Comparison of ENCODE assay signal across 8 cellular contexts in the genomic region with DNA sequence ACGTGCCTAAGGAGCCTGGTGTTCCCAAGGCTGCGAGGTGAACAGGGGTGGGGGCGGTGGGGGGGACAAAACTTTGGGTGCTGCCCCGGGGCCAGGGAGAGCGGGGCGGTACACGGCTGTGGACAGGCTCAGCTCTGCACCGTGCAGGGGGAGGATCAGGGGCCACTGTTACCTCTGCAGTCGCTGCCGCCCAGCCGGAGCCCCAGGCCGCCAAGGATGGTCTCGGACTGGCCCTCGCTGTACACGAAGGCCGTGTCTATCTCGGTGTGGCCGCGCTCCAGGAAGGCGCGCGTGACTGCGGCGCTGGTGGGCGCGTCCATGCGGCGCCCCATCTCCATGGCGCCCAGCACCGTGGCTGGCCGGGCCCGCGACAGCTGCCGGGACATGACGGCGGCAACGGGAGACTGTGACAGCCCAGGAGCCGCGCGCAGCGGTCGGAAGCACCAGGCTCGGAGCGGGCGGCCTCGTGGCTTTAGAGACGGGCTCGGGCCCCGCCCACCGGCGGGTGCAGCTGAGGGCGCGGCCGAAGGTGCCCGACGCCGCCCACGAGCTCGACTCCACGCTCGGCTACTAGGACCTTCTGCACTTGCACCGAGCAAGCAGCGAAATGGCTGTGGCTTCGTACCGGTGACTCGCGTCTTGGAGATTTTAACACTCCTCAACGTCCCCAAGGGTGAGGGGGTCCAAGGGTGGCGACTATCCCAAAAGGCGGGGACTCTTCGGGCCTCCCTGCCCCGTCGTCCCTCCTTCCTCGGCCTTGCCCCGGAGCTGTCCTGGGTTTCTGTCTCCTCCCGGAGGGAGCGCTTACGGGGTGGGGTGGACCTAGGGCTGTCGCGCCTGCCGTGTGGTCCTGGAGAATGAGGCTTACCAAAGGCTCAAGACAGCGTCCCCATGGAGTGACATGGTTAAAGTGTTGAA. TPM values are rescaled to one million over a fixed set of nuclear protein-coding genes. Genes with fewer than 3 reads are reported as not detected.
DNase-seq lines count a peak whose midpoint lies in the region; ATAC-seq and TF ChIP-seq lines count a peak whose summit lies in the region.
"Not testable (repeated sequence)": the region's sequence is repeated elsewhere in the genome, so short reads cannot be mapped to it uniquely, and the experiment has no call there.

A gene (minus strand): TSS at position 447 of the 918 bp plus-strand sequence. CDS start 61 bp downstream, at position 386.

- not testable (repeated sequence) for H3K36me3 ChIP-seq in breast epithelium, upper lobe of left lung

- intact Hi-C loops in breast epithelium (cut with DNase I; ENCODE audit: low total_unique reads), result loop anchor here (5.0 kb wide), 1 partner anchor 439 kb away; no protein-coding TSS in a partner anchor
- intact Hi-C loops in head of caudate nucleus (cut with DNase I), result not testable (repeated sequence)

- not testable (repeated sequence) for TF ChIP-seq EP300 in upper lobe of left lung (IDR thresholded peaks at IDR 0.05)

- H3K27me3 ChIP-seq in breast epithelium, upper lobe of left lung: not testable (repeated sequence)

- peak; percentile 78 to 91 for ATAC-seq in upper lobe of left lung (ENCODE audit: low FRiP score in 2 of 2)

- H3K27ac ChIP-seq in breast epithelium, result peak within 1 kb of the TSS in 1 of 2 donors; percentile 1
- H3K27ac ChIP-seq in upper lobe of left lung, result not testable (repeated sequence)

- DNase-seq in G401 (ENCODE audit: low spot score) (peak; percentile 21), RPMI7951 (ENCODE audit: low read depth) (peak; percentile 59), breast epithelium (ENCODE audit: low spot score in 2 of 2) (peak; percentile 28 to 68), head of caudate nucleus (peak in 30 of 42 donors; percentile 8 to 65 (median 36)), midbrain (lab: John Stamatoyannopoulos, UW) (peak; percentile 36), upper lobe of left lung (peak; percentile 41 to 94)
- peak; percentile 84 for DNase-seq in activated CD8-positive, alpha-beta memory T cell treated with anti-CD3 and anti-CD28 coated beads, Interleukin-2, amount 50 U/mL, for 48 hours
- DNase-seq in stimulated activated CD4-positive, alpha-beta T cell treated with anti-CD3 and anti-CD28 coated beads, Interleukin-12 subunit alpha, Interleukin-12 subunit beta, amount 100 ng/mL, for 4 hours, result peak; percentile 58

- not testable (repeated sequence) for TF ChIP-seq POLR2A in breast epithelium (IDR thresholded peaks at IDR 0.05); upper lobe of left lung (IDR thresholded peaks at IDR 0.05)

- not testable (repeated sequence) for TF ChIP-seq CTCF in breast epithelium (IDR thresholded peaks at IDR 0.05); upper lobe of left lung (IDR thresholded peaks at IDR 0.05)

- peak within 1 kb of the TSS; percentile 36 to 61 (median 54) for H3K4me3 ChIP-seq in breast epithelium
- peak within 1 kb of the TSS in 3 of 4 donors; percentile 40 to 51 (median 46) for H3K4me3 ChIP-seq in upper lobe of left lung

- H3K4me1 ChIP-seq in breast epithelium, result not testable (repeated sequence)
- H3K4me1 ChIP-seq in upper lobe of left lung, result peaks cover 4 to 11% (median 6%) of the 10 kb centered on the region in 4 donors

- not testable (repeated sequence) for H3K9me3 ChIP-seq in breast epithelium, upper lobe of left lung

- in situ Hi-C loops in G401 (cut with HindIII; ENCODE audit: low sequenced_read_pairs), result not testable (repeated sequence)

- WGBS in upper lobe of left lung, 2 donors, result 23 to 24% methylated on average over 9 to 41 of the region's 82 CpGs

RNA-seq across cellular contexts. Expression of the gene that starts here (rescaled TPM):
- total RNA-seq in G401 (2014; rRNA removed; shearing (Covaris generic)), result not detected in 2 replicates
- 0.68 and 0.84 TPM in 2 replicates for total RNA-seq in RPMI7951 (2014; rRNA removed; shearing (Covaris generic))
- total RNA-seq in breast epithelium (1 to 10 TPM; 1.4 to 7.9 (median 5.1) TPM), upper lobe of left lung (1 to 10 TPM in 3 of 6 donors, under 1 TPM in 2, not detected in 1; 0.91 to 9.4 (median 1.0) TPM)

Comparison
In these comparisons a context has a peak if more than half of its experiments do, and no peak if none do; other contexts are left out.
1. Peak in DNase-seq in G401; RNA of the gene not detected or under 1 TPM.
2. Peak in DNase-seq in RPMI7951; RNA of the gene not detected or under 1 TPM.
3. DNase-seq: peak in every context shown above with its lines; median percentile 84 in activated CD8-positive, alpha-beta memory T cell treated with anti-CD3 and anti-CD28 coated beads, Interleukin-2, amount 50 U/mL, for 48 hours; 68 in upper lobe of left lung; 59 in RPMI7951; 58 in stimulated activated CD4-positive, alpha-beta T cell treated with anti-CD3 and anti-CD28 coated beads, Interleukin-12 subunit alpha, Interleukin-12 subunit beta, amount 100 ng/mL, for 4 hours; 48 in breast epithelium; 36 in head of caudate nucleus; 36 in midbrain; 21 in G401.